In the genomic region with DNA sequence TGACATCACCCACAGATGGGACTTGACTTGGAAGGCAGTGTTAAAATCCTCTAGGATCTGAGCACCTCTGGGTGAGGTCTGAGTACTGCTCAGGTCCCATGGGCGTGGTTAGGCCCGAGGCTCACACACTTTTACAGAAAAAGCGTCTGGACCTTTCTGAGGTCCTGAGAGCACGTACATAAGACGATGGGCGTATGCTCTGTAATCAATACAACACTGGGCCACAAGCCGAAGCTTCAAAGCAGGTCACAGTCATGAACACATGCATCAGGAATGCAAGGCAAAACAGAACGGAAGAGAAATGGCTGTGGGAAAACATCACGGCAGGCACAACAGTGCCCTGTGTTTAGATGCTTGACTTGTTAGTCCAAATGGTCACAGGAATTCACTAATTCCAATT, we compare ENCODE assay signal across 13 cellular contexts.
DNase-seq lines count a peak whose midpoint lies in the region; ATAC-seq, FAIRE-seq and TF ChIP-seq lines count a peak whose summit lies in the region.
"Had no signal": no experiment of that assay in that cellular context is flagged by ENCODE, and none has a peak within 500 bp of the region (broad histone marks: within the 10 kb centered on the region; RNA-seq: fewer than 3 reads in every experiment).

No MANE protein-coding gene starts in this region.

- H3K9me2 ChIP-seq in GM23248 (ENCODE audit: insufficient read depth): no peaks in the 10 kb centered on the region

- no peaks in the 10 kb centered on the region for H4K20me1 ChIP-seq in GM23248 (ENCODE audit: insufficient read depth)

- DNase-seq in GM23248 (peak; percentile 75), bronchial epithelial cell (ENCODE audit: low read depth) (no peak), lung microvascular endothelial cell (ENCODE audit: low read depth in 2 of 2) (peak; percentile 35 to 50), SIG-M5 (lab: John Stamatoyannopoulos, UW) (no peak), foreskin keratinocyte (no peak), NCI-H1930 (lab: John Stamatoyannopoulos, UW) (no peak)
- DNase-seq: NCI-H1436 treated with DMSO at 0.1 percent for 48 hours, NCI-H69 had no signal

- no peak overlapping the region for H2AFZ ChIP-seq in ACC112 (ENCODE audit: low read length, unreplicated experiment)
- H2AFZ ChIP-seq in GM23248: no peak overlapping the region
- H2AFZ ChIP-seq: parathyroid adenoma had no signal

- 31 to 34% methylated on average over 9 of the region's 9 CpGs for WGBS in GM23248 (ENCODE audit: low coverage in 1 of 2, low lambda C conversion rate in 2 of 2, missing lambda C conversion rate in 2 of 2), 2 experiments

- H3K9ac ChIP-seq in GM23248: no peak overlapping the region
- H3K9ac ChIP-seq: parathyroid adenoma had no signal

- H3K9me3 ChIP-seq in GM23248 (ENCODE audit: low read depth): no peaks in the 10 kb centered on the region

- H3K79me2 ChIP-seq in ACC112 (ENCODE audit: control insufficient read depth, insufficient read depth, low read length, unreplicated experiment) (peaks cover 10% of the 10 kb centered on the region), GM23248 (ENCODE audit: insufficient read depth) (peaks cover 22% of the 10 kb centered on the region; the same call in 1 of the 2 replicates)

- peaks cover 55% of the 10 kb centered on the region for H3K36me3 ChIP-seq in ACC112 (ENCODE audit: insufficient read depth, low read length)
- H3K36me3 ChIP-seq in GM23248 (ENCODE audit: low read depth): peaks cover 58% of the 10 kb centered on the region
- peaks cover 57% of the 10 kb centered on the region for H3K36me3 ChIP-seq in bronchial epithelial cell (ENCODE audit: control insufficient read depth, insufficient read depth, low read length)

- ATAC-seq in GM18861 (IDR thresholded peaks at IDR 0.05; ENCODE audit: unreplicated experiment): no peak
- no peak for ATAC-seq in foreskin keratinocyte
- ATAC-seq: K562 had no signal

- FAIRE-seq in bronchial epithelial cell (lab: Jason Lieb, UNC): peak; percentile 52
- FAIRE-seq: K562 had no signal

- peaks cover 28% of the 10 kb centered on the region for H3F3A ChIP-seq in GM23248 (ENCODE audit: insufficient read depth)

- no peak overlapping the region for H3K4me3 ChIP-seq in ACC112 (ENCODE audit: low read depth, low read length)
- no peak overlapping the region for H3K4me3 ChIP-seq in GM23248
- H3K4me3 ChIP-seq in bronchial epithelial cell (ENCODE audit: low read depth, low read length): no peak overlapping the region
- H3K4me3 ChIP-seq: K562, lung had no signal

- TF ChIP-seq CTCF in bronchial epithelial cell (IDR thresholded peaks at IDR 0.05; ENCODE audit: insufficient read depth, low read length, severe bottlenecking) (no peak), foreskin keratinocyte (conservative IDR thresholded peaks at IDR 0.05) (no peak)

- peaks cover 34% of the 10 kb centered on the region for H3K4me1 ChIP-seq in ACC112 (ENCODE audit: control insufficient read depth, insufficient read depth, low read length, unreplicated experiment)
- H3K4me1 ChIP-seq in GM23248 (ENCODE audit: insufficient read depth): peaks cover 10% of the 10 kb centered on the region; the same call in 1 of the 2 replicates
- H3K4me1 ChIP-seq in foreskin keratinocyte: no peaks in the 10 kb centered on the region
- H3K4me1 ChIP-seq: parathyroid adenoma had no signal

- in situ Hi-C loops in GM23248 (cut with MboI): no loop called here

- no peak overlapping the region for H3K4me2 ChIP-seq in GM23248 (ENCODE audit: unreplicated experiment)

- no peaks in the 10 kb centered on the region for H3K27me3 ChIP-seq in ACC112 (ENCODE audit: insufficient read depth, low read length)
- no peaks in the 10 kb centered on the region for H3K27me3 ChIP-seq in GM23248 (replicated peaks; ENCODE audit: insufficient read depth)
- no peaks in the 10 kb centered on the region for H3K27me3 ChIP-seq in bronchial epithelial cell (ENCODE audit: control insufficient read depth, insufficient read depth, low read length)
- no peaks in the 10 kb centered on the region for H3K27me3 ChIP-seq in foreskin keratinocyte

- H3K27ac ChIP-seq in ACC112 (ENCODE audit: low read depth, low read length) (peak overlapping the region; percentile 51; the same call in 1 of the 2 replicates), GM23248 (peak overlapping the region; percentile 46), foreskin keratinocyte (no peak overlapping the region)
- H3K27ac ChIP-seq: parathyroid adenoma had no signal

Comparison
In these comparisons a context has a peak if more than half of its experiments do, and no peak if none do; other contexts are left out.
1. DNase-seq: peak in GM23248 (single experiment) and lung microvascular endothelial cell (2 of 2); none in bronchial epithelial cell (single experiment), SIG-M5 (single experiment), foreskin keratinocyte (0 of 2) and NCI-H1930 (0 of 2).